In the genomic region with DNA sequence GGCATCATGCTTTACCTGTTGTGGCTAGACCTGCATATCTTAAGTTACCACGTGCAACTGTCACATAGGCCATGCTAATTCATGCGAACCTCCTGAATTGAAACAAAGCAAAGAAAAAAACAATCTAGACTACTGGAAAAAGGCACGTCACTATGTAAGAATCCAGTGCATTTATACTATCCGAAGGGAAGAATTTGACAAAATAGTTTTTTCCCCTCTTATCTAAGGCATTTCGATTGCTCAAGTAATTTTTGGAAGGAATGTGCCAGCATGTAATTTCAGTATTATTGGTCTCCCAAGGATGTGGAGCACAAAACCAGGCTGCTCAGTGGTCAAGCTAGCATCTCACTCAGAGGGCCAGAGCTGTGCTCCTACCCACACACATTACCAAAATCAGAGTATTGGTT, we compare ENCODE assay signal across 16 cellular contexts. TPM values are rescaled to one million over a fixed set of nuclear protein-coding genes. Genes with fewer than 3 reads are reported as not detected.
DNase-seq lines count a peak whose midpoint lies in the region; ATAC-seq and TF ChIP-seq lines count a peak whose summit lies in the region.
"Had no signal": no experiment of that assay in that cellular context is flagged by ENCODE, and none has a peak within 500 bp of the region (broad histone marks: within the 10 kb centered on the region; RNA-seq: fewer than 3 reads in every experiment).

No MANE protein-coding gene starts in this region.

- TF ChIP-seq EP300 in SK-N-SH (IDR thresholded peaks at IDR 0.05; ENCODE audit: borderline replicate concordance in 1 of 2, low read depth in 1 of 2, low read length in 1 of 2), result no peak

- no peaks in the 10 kb centered on the region for H3K79me2 ChIP-seq in SK-N-SH (ENCODE audit: insufficient read depth)

- H3K4me3 ChIP-seq in SK-N-SH (ENCODE audit: low read depth in 2 of 2, low read length in 1 of 2), result no peak overlapping the region
- no peak overlapping the region for H3K4me3 ChIP-seq in thoracic aorta
- H3K4me3 ChIP-seq: A549, GM23338, SJCRH30 had no signal

- H3K4me1 ChIP-seq in SK-N-SH (ENCODE audit: control insufficient read depth in 1 of 2, insufficient read depth in 2 of 2, low read depth in 1 of 2, low read length in 1 of 2), result no peaks in the 10 kb centered on the region
- H3K4me1 ChIP-seq in thoracic aorta (ENCODE audit: control insufficient read depth in 1 of 2, low read depth in 2 of 2), result peaks cover 12% of the 10 kb centered on the region in 2 donors
- H3K4me1 ChIP-seq: A549 had no signal

- H2AFZ ChIP-seq in SK-N-SH (ENCODE audit: low read depth), result no peak overlapping the region
- H2AFZ ChIP-seq: GM23338 had no signal

- H3K9ac ChIP-seq in SK-N-SH, result no peak overlapping the region

- no peaks in the 10 kb centered on the region for H3K9me2 ChIP-seq in SK-N-SH

- CTCF ChIA-PET in SK-N-SH (lab: Yijun Ruan, JAX), result no interaction called here

- H3K27ac ChIP-seq in SK-N-SH (ENCODE audit: low read depth in 2 of 2, low read length in 1 of 2) (no peak overlapping the region), thoracic aorta (peak overlapping the region; percentile 5 to 37)
- H3K27ac ChIP-seq: A549, SJCRH30 had no signal

- H3K9me3 ChIP-seq in SK-N-SH (no peaks in the 10 kb centered on the region), thoracic aorta (no peaks in the 10 kb centered on the region)
- H3K9me3 ChIP-seq: A549, SJCRH30 had no signal

- WGBS in SK-N-SH (ENCODE audit: low lambda C conversion rate), result 80% methylated on average over 5 of the region's 5 CpGs

- ATAC-seq in SK-N-SH treated with all-trans-retinoic acid at 6 μM for 48 hours (no peak), left ventricle myocardium superior (peak; percentile 71), thoracic aorta (ENCODE audit: insufficient number of reproducible peaks, low FRiP score, low read depth) (peak; percentile 88), GM21619 (IDR thresholded peaks at IDR 0.05; ENCODE audit: unreplicated experiment) (no peak)
- ATAC-seq: A549, GM23338 had no signal

- TF ChIP-seq CTCF in SK-N-SH (IDR thresholded peaks at IDR 0.05) (no peak), thoracic aorta (IDR thresholded peaks at IDR 0.05) (no peak)

- DNase-seq in SK-N-SH, result no peak
- DNase-seq in amniotic stem cell (lab: John Stamatoyannopoulos, UW), result peak; percentile 66
- no peak for DNase-seq in left ventricle myocardium superior
- DNase-seq in thoracic aorta (ENCODE audit: low spot score), result no peak
- no peak for DNase-seq in NAMALWA (ENCODE audit: low spot score)
- no peak for DNase-seq in T-helper 9 cell
- DNase-seq: amygdala; DMS 273 treated with DMSO at 0.1 percent for 48 hours; MV-4-11; retina; SJCRH30; stimulated activated CD4-positive, alpha-beta T cell treated with anti-CD3 and anti-CD28 coated beads, Interleukin-4, amount 100 ng/mL, for 1 hour had no signal

- TF ChIP-seq RAD21 in SK-N-SH (IDR thresholded peaks at IDR 0.05; ENCODE audit: low read length), result no peak

- intact Hi-C loops in left ventricle myocardium superior (cut with micrococcal nuclease), result loop anchor here (5.0 kb wide), 1 partner anchor 297 kb away; no protein-coding TSS in a partner anchor

- POLR2A ChIA-PET in SK-N-SH (lab: Yijun Ruan, JAX), result no interaction called here

- H3K27me3 ChIP-seq in SK-N-SH (ENCODE audit: insufficient read depth) (no peaks in the 10 kb centered on the region), thoracic aorta (replicated peaks; ENCODE audit: insufficient read depth) (no peaks in the 10 kb centered on the region)
- H3K27me3 ChIP-seq: SJCRH30 had no signal

- H4K20me1 ChIP-seq in SK-N-SH (ENCODE audit: insufficient read depth), result no peaks in the 10 kb centered on the region

- H3K36me3 ChIP-seq in SK-N-SH (replicated peaks in 1 of 2; ENCODE audit: control insufficient read depth in 1 of 2, insufficient read depth in 2 of 2, low read length in 1 of 2), result peaks cover 0 to 5% of the 10 kb centered on the region in 2 experiments
- H3K36me3 ChIP-seq in thoracic aorta, result no peaks in the 10 kb centered on the region
- H3K36me3 ChIP-seq: SJCRH30 had no signal

- no peak overlapping the region for H3K4me2 ChIP-seq in SK-N-SH
- H3K4me2 ChIP-seq: A549, GM23338 had no signal

- H3F3A ChIP-seq in SK-N-SH (replicated peaks; ENCODE audit: insufficient read depth), result peaks cover 3% of the 10 kb centered on the region

TF ChIP-seq in SK-N-SH treated with all-trans-retinoic acid at 6 μM for 48 hours, 23 proteins besides CTCF, POLR2A, EP300 and RAD21:
- no peak for TF ChIP-seq POU6F1 (CRISPR knock-in tag; IDR thresholded peaks at IDR 0.05; ENCODE audit: borderline replicate concordance, low read depth)
- no peak for TF ChIP-seq ZFP30 (CRISPR knock-in tag; IDR thresholded peaks at IDR 0.05)
- TF ChIP-seq ISL1 (CRISPR knock-in tag; IDR thresholded peaks at IDR 0.05), result peak; percentile 70
- TF ChIP-seq SNAI2 (CRISPR knock-in tag; IDR thresholded peaks at IDR 0.05), result no peak

TF ChIP-seq in SK-N-SH, 30 proteins besides CTCF, POLR2A, EP300 and RAD21:
- TF ChIP-seq USF2 (IDR thresholded peaks at IDR 0.05; ENCODE audit: borderline replicate concordance, low read depth, low read length) (no peak), POLR2AphosphoS5 (IDR thresholded peaks at IDR 0.05; ENCODE audit: low read depth, low read length) (no peak), MXI1 (IDR thresholded peaks at IDR 0.05; ENCODE audit: low read depth, low read length) (no peak), CHD2 (IDR thresholded peaks at IDR 0.05; ENCODE audit: low read length, partially characterized antibody) (no peak), MEF2A (IDR thresholded peaks at IDR 0.05; ENCODE audit: borderline replicate concordance, low read depth) (no peak), RFX5 (IDR thresholded peaks at IDR 0.05; ENCODE audit: low read length) (no peak), ZBTB33 (IDR thresholded peaks at IDR 0.05; ENCODE audit: borderline replicate concordance, low read depth) (no peak), TAF1 (IDR thresholded peaks at IDR 0.05; ENCODE audit: borderline replicate concordance, low read depth, low read length) (no peak), NRF1 (IDR thresholded peaks at IDR 0.05; ENCODE audit: low read depth, low read length) (no peak), JUND (IDR thresholded peaks at IDR 0.05) (no peak), RXRA (IDR thresholded peaks at IDR 0.05; ENCODE audit: borderline replicate concordance, low read depth) (no peak), SIN3A (IDR thresholded peaks at IDR 0.05; ENCODE audit: borderline replicate concordance, low read depth, low read length) (no peak), YY1 (IDR thresholded peaks at IDR 0.05; ENCODE audit: low read depth) (no peak), USF1 (IDR thresholded peaks at IDR 0.05; ENCODE audit: borderline replicate concordance, low read depth) (no peak), RCOR1 (IDR thresholded peaks at IDR 0.05; ENCODE audit: low read length) (no peak)
- TF ChIP-seq, protein P1, sequence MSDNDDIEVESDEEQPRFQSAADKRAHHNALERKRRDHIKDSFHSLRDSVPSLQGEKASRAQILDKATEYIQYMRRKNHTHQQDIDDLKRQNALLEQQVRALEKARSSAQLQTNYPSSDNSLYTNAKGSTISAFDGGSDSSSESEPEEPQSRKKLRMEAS (IDR thresholded peaks at IDR 0.05; ENCODE audit: low read depth), result no peak

RNA-seq across cellular contexts. Expression of gene C1orf198, which starts 31.5 kb away (rescaled TPM):
- polyA plus RNA-seq in SK-N-SH (2012; rRNA removed), result 12.3 and 19.4 TPM in 2 replicates
- polyA plus RNA-seq in SK-N-SH (2012; cell fraction: cytosol; rRNA removed), result 12.2 and 15.5 TPM in 2 replicates
- 52.5 and 59.9 TPM in 2 replicates for polyA plus RNA-seq in SK-N-SH (2012; cell fraction: nucleus; rRNA removed)
- total RNA-seq in left ventricle myocardium superior (49.8 TPM), thoracic aorta (100 to 1,000 TPM; 166 to 273 TPM)

Comparison
In these comparisons a context has a peak if more than half of its experiments do, and no peak if none do; other contexts are left out.
1. ATAC-seq: peak in left ventricle myocardium superior (single experiment) and thoracic aorta (single experiment); none in SK-N-SH treated with all-trans-retinoic acid at 6 μM for 48 hours (single experiment) and GM21619 (single experiment).
2. H3K27ac ChIP-seq: peak in thoracic aorta (2 of 2); none in SK-N-SH (0 of 2).